In genomic region chr4:22521240-22521639, GRCh38 we compare ENCODE assay signal across 8 cellular contexts.
"Had no signal": no experiment of that assay in that cellular context is flagged by ENCODE, and none has a peak within 500 bp of the region (broad histone marks: within the 10 kb centered on the region; RNA-seq: fewer than 3 reads in every experiment).

No MANE protein-coding gene starts in this region.

- DNase-seq: GDM1, GF-D8 had no signal

- FAIRE-seq: G401.6, GM12878, GM12891, GM12892, GM18507, GM19239 had no signal

- H3K4me3 ChIP-seq: GM12878 had no signal
